In genomic region chrX:134512566-134512965, GRCh38 we compare ENCODE assay signal across 14 cellular contexts. TPM values are rescaled to one million over a fixed set of nuclear protein-coding genes. Genes with fewer than 3 reads are reported as not detected.
DNase-seq lines count a peak whose midpoint lies in the region; ATAC-seq and TF ChIP-seq lines count a peak whose summit lies in the region.
"Had no signal": no experiment of that assay in that cellular context is flagged by ENCODE, and none has a peak within 500 bp of the region (broad histone marks: within the 10 kb centered on the region; RNA-seq: fewer than 3 reads in every experiment).

No MANE protein-coding gene starts in this region.

- TF ChIP-seq CTCF in hepatocyte (IDR thresholded peaks at IDR 0.05; ENCODE audit: poor library complexity) (no peak), spleen (IDR thresholded peaks at IDR 0.05 in 8 of 11, conservative IDR thresholded peaks at IDR 0.05 in 3 of 11) (no peak)

- H3K36me3 ChIP-seq in hepatocyte (replicated peaks; ENCODE audit: insufficient read depth, low read depth), result no peaks in the 10 kb centered on the region
- H3K36me3 ChIP-seq in spleen, result no peaks in the 10 kb centered on the region

- peaks cover 12% of the 10 kb centered on the region for H3K36me3 Mint-ChIP-seq in stimulated activated memory B cell treated with anti-CD40 and anti-IgM and Interleukin-4, amounts not matched to agents 10 μg/mL and 1 μg/mL and 100 μg/mL, for 72 hours

- no peak overlapping the region for H3K4me3 ChIP-seq in hepatocyte
- no peak overlapping the region for H3K4me3 ChIP-seq in spleen

- H3K9me3 ChIP-seq in hepatocyte (ENCODE audit: low read depth) (no peaks in the 10 kb centered on the region), spleen (no peaks in the 10 kb centered on the region)

- H3K4me1 Mint-ChIP-seq in stimulated activated memory B cell treated with anti-CD40 and anti-IgM and Interleukin-4, amounts not matched to agents 10 μg/mL and 1 μg/mL and 100 μg/mL, for 72 hours, result no peaks in the 10 kb centered on the region
- no peaks in the 10 kb centered on the region for H3K4me1 Mint-ChIP-seq in stimulated activated naive CD8-positive, alpha-beta T cell treated with anti-CD3 and anti-CD28 coated beads, Interleukin-15, amount 100 ng/mL, for 72 hours
- H3K4me1 Mint-ChIP-seq: CD14-positive monocyte, neural crest cell had no signal

- H3K79me2 ChIP-seq in hepatocyte, result no peaks in the 10 kb centered on the region

- H3K27ac Mint-ChIP-seq in stimulated activated memory B cell treated with anti-CD40 and anti-IgM and Interleukin-4, amounts not matched to agents 10 μg/mL and 1 μg/mL and 100 μg/mL, for 72 hours, result no peak overlapping the region
- H3K27ac Mint-ChIP-seq in stimulated activated naive CD8-positive, alpha-beta T cell treated with anti-CD3 and anti-CD28 coated beads, Interleukin-15, amount 100 ng/mL, for 72 hours, result no peak overlapping the region
- H3K27ac Mint-ChIP-seq: T-helper 1 cell treated with Interleukin-12 subunit alpha and Interleukin-12 subunit beta and Interleukin-4 antibody, amounts not matched to agents 30 μg/mL and 1 μg/mL, for 36 hours had no signal

- ATAC-seq in HG03095 (IDR thresholded peaks at IDR 0.05; ENCODE audit: unreplicated experiment), result no peak
- no peak for ATAC-seq in stimulated activated memory B cell treated with anti-CD40 and anti-IgM and Interleukin-4, amounts not matched to agents 10 μg/mL and 1 μg/mL and 100 μg/mL, for 72 hours
- ATAC-seq in stimulated activated naive CD8-positive, alpha-beta T cell treated with anti-CD3 and anti-CD28 coated beads, Interleukin-15, amount 100 ng/mL, for 72 hours, result no peak

- DNase-seq in AG08395 (ENCODE audit: low spot score), result peak; percentile 74
- peak; percentile 61 for DNase-seq in HS-5 (ENCODE audit: low read depth)
- peak; percentile 20 for DNase-seq in amniotic stem cell (lab: John Stamatoyannopoulos, UW)
- DNase-seq in hepatocyte (ENCODE audit: low spot score), result peak; percentile 43
- DNase-seq in spleen, result no peak
- no peak for DNase-seq in stimulated activated naive CD8-positive, alpha-beta T cell treated with anti-CD3 and anti-CD28 coated beads, Interleukin-15, amount 100 ng/mL, for 72 hours
- DNase-seq: stimulated activated CD4-positive, alpha-beta T cell treated with anti-CD3 and anti-CD28 coated beads, Interleukin-2, amount 100 ng/mL, for 24 hours; substantia nigra had no signal

- H3K27ac ChIP-seq in hepatocyte (no peak overlapping the region), spleen (no peak overlapping the region)
- H3K27ac ChIP-seq: HL-60 had no signal

- peaks cover 3% of the 10 kb centered on the region for H3K9me3 Mint-ChIP-seq in stimulated activated memory B cell treated with anti-CD40 and anti-IgM and Interleukin-4, amounts not matched to agents 10 μg/mL and 1 μg/mL and 100 μg/mL, for 72 hours
- H3K9me3 Mint-ChIP-seq in stimulated activated naive CD8-positive, alpha-beta T cell treated with anti-CD3 and anti-CD28 coated beads, Interleukin-15, amount 100 ng/mL, for 72 hours, result no peaks in the 10 kb centered on the region
- H3K9me3 Mint-ChIP-seq: CD14-positive monocyte; T-helper 1 cell treated with Interleukin-12 subunit alpha and Interleukin-12 subunit beta and Interleukin-4 antibody, amounts not matched to agents 30 μg/mL and 1 μg/mL, for 36 hours had no signal

- WGBS in hepatocyte (ENCODE audit: low lambda C conversion rate, missing lambda C conversion rate), result 65% methylated on average over 9 of the region's 9 CpGs
- 80 to 97% (median 94%) methylated on average over 6 to 9 of the region's 9 CpGs for WGBS in spleen, 5 donors

- H3K9me2 ChIP-seq in hepatocyte (replicated peaks; ENCODE audit: insufficient read depth), result no peaks in the 10 kb centered on the region

- H3K27me3 ChIP-seq in hepatocyte (no peaks in the 10 kb centered on the region), spleen (replicated peaks in 1 of 7) (no peaks in the 10 kb centered on the region)

- no peaks in the 10 kb centered on the region for H4K20me1 ChIP-seq in hepatocyte (ENCODE audit: insufficient read depth, poor library complexity, severe bottlenecking)

- no peaks in the 10 kb centered on the region for H3K27me3 Mint-ChIP-seq in stimulated activated memory B cell treated with anti-CD40 and anti-IgM and Interleukin-4, amounts not matched to agents 10 μg/mL and 1 μg/mL and 100 μg/mL, for 72 hours
- no peaks in the 10 kb centered on the region for H3K27me3 Mint-ChIP-seq in stimulated activated naive CD8-positive, alpha-beta T cell treated with anti-CD3 and anti-CD28 coated beads, Interleukin-15, amount 100 ng/mL, for 72 hours

- no peak overlapping the region for H3K4me3 Mint-ChIP-seq in stimulated activated memory B cell treated with anti-CD40 and anti-IgM and Interleukin-4, amounts not matched to agents 10 μg/mL and 1 μg/mL and 100 μg/mL, for 72 hours
- no peak overlapping the region for H3K4me3 Mint-ChIP-seq in stimulated activated naive CD8-positive, alpha-beta T cell treated with anti-CD3 and anti-CD28 coated beads, Interleukin-15, amount 100 ng/mL, for 72 hours
- H3K4me3 Mint-ChIP-seq: CD14-positive monocyte; neural crest cell; T-helper 1 cell treated with Interleukin-12 subunit alpha and Interleukin-12 subunit beta and Interleukin-4 antibody, amounts not matched to agents 30 μg/mL and 1 μg/mL, for 36 hours had no signal

- intact Hi-C loops in spleen (cut with DNase I; ENCODE audit: low total_unique reads), result no loop called here

- no peak overlapping the region for H2AFZ ChIP-seq in hepatocyte

- no peak for TF ChIP-seq POLR2A in spleen (IDR thresholded peaks at IDR 0.05)

- no peaks in the 10 kb centered on the region for H3K4me1 ChIP-seq in hepatocyte (ENCODE audit: insufficient read depth)
- H3K4me1 ChIP-seq in spleen, result no peaks in the 10 kb centered on the region

- no peak overlapping the region for H3K4me2 ChIP-seq in hepatocyte

RNA-seq across cellular contexts. Expression of gene HPRT1, which starts 52.6 kb away (rescaled TPM):
- total RNA-seq in hepatocyte, result 6.5 and 6.8 TPM in 2 replicates
- polyA plus RNA-seq in hepatocyte, result 14.0 and 17.6 TPM in 2 replicates
- 10 to 100 TPM; 14.9 to 28.4 (median 22.5) TPM for total RNA-seq in spleen
- polyA plus RNA-seq in spleen, result 10 to 100 TPM; 27.0 to 46.0 (median 45.2) TPM

Comparison
In these comparisons a context has a peak if more than half of its experiments do, and no peak if none do; other contexts are left out.
1. DNase-seq: peak in AG08395 (single experiment), HS-5 (single experiment), amniotic stem cell (single experiment) and hepatocyte (single experiment); none in spleen (single experiment) and stimulated activated naive CD8-positive, alpha-beta T cell treated with anti-CD3 and anti-CD28 coated beads, Interleukin-15, amount 100 ng/mL, for 72 hours (0 of 2).